In genomic region chr12:57586128-57586527, GRCh38 we compare ENCODE assay signal across 15 cellular contexts.
"Had no signal": no experiment of that assay in that cellular context is flagged by ENCODE, and none has a peak within 500 bp of the region (broad histone marks: within the 10 kb centered on the region; RNA-seq: fewer than 3 reads in every experiment).

No MANE protein-coding gene starts in this region.

- FAIRE-seq: RCC 7860 had no signal

- DNase-seq: KBM-7, MV-4-11, NCI-H1048, NCI-H1105, NCI-H1417, NCI-H1436 treated with DMSO at 0.1 percent for 48 hours, NCI-H1694 treated with DMSO at 0.1 percent for 48 hours, NCI-H2029, NCI-H2227 treated with DMSO at 0.1 percent for 48 hours, NCI-H524, NCI-H526 treated with DMSO at 0.1 percent for 48 hours, NCI-H774, SHP77 had no signal

- H3K27ac ChIP-seq: RWPE1 had no signal
